25 cellular contexts compared by ENCODE assay signal in genomic region chr6:5898563-5898962, GRCh38.
DNase-seq lines count a peak whose midpoint lies in the region; ATAC-seq and TF ChIP-seq lines count a peak whose summit lies in the region.
"Had no signal": no experiment of that assay in that cellular context is flagged by ENCODE, and none has a peak within 500 bp of the region (broad histone marks: within the 10 kb centered on the region; RNA-seq: fewer than 3 reads in every experiment).

No MANE protein-coding gene starts in this region.

- POLR2A ChIA-PET in HEK293 (lab: Yijun Ruan, JAX), result no interaction called here

- H3K9me3 ChIP-seq in HEK293 (ENCODE audit: control insufficient read depth, insufficient read depth, low read depth, low read length) (no peaks in the 10 kb centered on the region), WERI-Rb-1 (ENCODE audit: severe bottlenecking) (no peaks in the 10 kb centered on the region)
- H3K9me3 ChIP-seq: adrenal gland, psoas muscle had no signal

- H3K4ac ChIP-seq in mesendoderm (ENCODE audit: low read depth, low read length), result no peak overlapping the region

- no peak overlapping the region for H3K56ac ChIP-seq in mesendoderm (ENCODE audit: low read length)

- H4K5ac ChIP-seq in mesendoderm (ENCODE audit: low read length), result no peak overlapping the region

- H3K4me3 Mint-ChIP-seq in activated naive CD4-positive, alpha-beta T cell treated with anti-CD3 and anti-CD28 coated beads for 36 hours, result no peak overlapping the region
- H3K4me3 Mint-ChIP-seq: activated CD8-positive, alpha-beta T cell treated with anti-CD3 and anti-CD28 coated beads for 36 hours; brain; CD4-positive, alpha-beta T cell; type B pancreatic cell had no signal

- no peak overlapping the region for H2BK120ac ChIP-seq in mesendoderm (ENCODE audit: low read depth, low read length)

- H3K36me3 ChIP-seq in HEK293 (ENCODE audit: control insufficient read depth in 2 of 2, insufficient read depth in 1 of 2, low read length in 2 of 2) (no peaks in the 10 kb centered on the region), WERI-Rb-1 (no peaks in the 10 kb centered on the region), mesendoderm (ENCODE audit: control insufficient read depth, insufficient read depth, low read length) (no peaks in the 10 kb centered on the region)
- H3K36me3 ChIP-seq: adrenal gland had no signal

- H3K18ac ChIP-seq in mesendoderm (ENCODE audit: low read length), result no peak overlapping the region

- H3K4me1 ChIP-seq in HEK293 (ENCODE audit: control insufficient read depth, insufficient read depth, low read length), result no peaks in the 10 kb centered on the region
- H3K4me1 ChIP-seq in mesendoderm (ENCODE audit: control insufficient read depth, low read depth, low read length), result no peaks in the 10 kb centered on the region
- H3K4me1 ChIP-seq: adrenal gland, psoas muscle had no signal

- H3K23ac ChIP-seq in mesendoderm (ENCODE audit: low read length), result no peak overlapping the region

- H3K9ac ChIP-seq in mesendoderm (ENCODE audit: low read length), result no peak overlapping the region

- WGBS in mesendoderm (ENCODE audit: extremely low coverage, insufficient coverage, low lambda C conversion rate), result no CpG with 5 or more reads among the region's 8 CpGs

- no peak overlapping the region for H2AK5ac ChIP-seq in mesendoderm (ENCODE audit: low read length)

- H3K4me2 ChIP-seq in mesendoderm (ENCODE audit: low read length), result no peak overlapping the region

- ATAC-seq in GM18519 (IDR thresholded peaks at IDR 0.05; ENCODE audit: low FRiP score, unreplicated experiment), result no peak
- ATAC-seq in HG03378 (IDR thresholded peaks at IDR 0.05; ENCODE audit: unreplicated experiment), result no peak
- ATAC-seq: activated CD4-positive, CD25-positive, alpha-beta regulatory T cell treated with anti-CD3 and anti-CD28 coated beads, Interleukin-2, amount 50 U/mL, for 24 hours; activated CD8-positive, alpha-beta T cell treated with anti-CD3 and anti-CD28 coated beads for 36 hours; left colon; psoas muscle had no signal

- no peak overlapping the region for H2BK15ac ChIP-seq in mesendoderm (replicated peaks; ENCODE audit: low read depth)

- TF ChIP-seq CTCF in HEK293 (tag by site-specific recombination; IDR thresholded peaks at IDR 0.05) (no peak), WERI-Rb-1 (IDR thresholded peaks at IDR 0.05; ENCODE audit: low read depth, low read length) (peak; percentile 80)

- no peak overlapping the region for H3K27ac Mint-ChIP-seq in activated naive CD4-positive, alpha-beta T cell treated with anti-CD3 and anti-CD28 coated beads for 36 hours
- H3K27ac Mint-ChIP-seq: activated CD8-positive, alpha-beta T cell treated with anti-CD3 and anti-CD28 coated beads for 36 hours; brain; CD4-positive, alpha-beta T cell; type B pancreatic cell had no signal

- no peaks in the 10 kb centered on the region for H3K79me1 ChIP-seq in mesendoderm (ENCODE audit: low read length)

- peak; percentile 17 for DNase-seq in DMS53 (lab: John Stamatoyannopoulos, UW)
- no peak for DNase-seq in DMS53 treated with DMSO at 0.1 percent for 48 hours (lab: John Stamatoyannopoulos, UW; ENCODE audit: unreplicated experiment)
- DNase-seq in WERI-Rb-1, result peak; percentile 55
- DNase-seq in mesendoderm, result peak; percentile 58
- DNase-seq in activated naive CD4-positive, alpha-beta T cell treated with anti-CD3 and anti-CD28 coated beads for 36 hours, result no peak
- DNase-seq: activated CD8-positive, alpha-beta T cell treated with anti-CD3 and anti-CD28 coated beads for 36 hours; activated effector memory CD4-positive, alpha-beta T cell treated with Interleukin-2 at 50 U/mL for 16 hours; activated T-cell treated with anti-CD3 and anti-CD28 coated beads for 4 hours; adrenal gland; CD4-positive, alpha-beta T cell; erythroblast; GF-D8; left colon; NCI-H2107; NCI-H446; psoas muscle; SHP77 treated with DMSO at 0.1 percent for 48 hours; stimulated activated CD8-positive, alpha-beta memory T cell treated with anti-CD3 and anti-CD28 coated beads, Interleukin-4, amount 100 ng/mL, for 48 hours had no signal

- no peak overlapping the region for H2BK5ac ChIP-seq in mesendoderm (ENCODE audit: low read length)

- H3K27me3 Mint-ChIP-seq in activated naive CD4-positive, alpha-beta T cell treated with anti-CD3 and anti-CD28 coated beads for 36 hours (ENCODE audit: low read depth), result no peaks in the 10 kb centered on the region
- H3K27me3 Mint-ChIP-seq: activated CD8-positive, alpha-beta T cell treated with anti-CD3 and anti-CD28 coated beads for 36 hours; brain; CD4-positive, alpha-beta T cell; type B pancreatic cell had no signal

- no peaks in the 10 kb centered on the region for H3K4me1 Mint-ChIP-seq in activated naive CD4-positive, alpha-beta T cell treated with anti-CD3 and anti-CD28 coated beads for 36 hours (ENCODE audit: low read depth)

- H3K27me3 ChIP-seq in WERI-Rb-1 (ENCODE audit: insufficient read depth, low read depth, severe bottlenecking), result no peaks in the 10 kb centered on the region
- H3K27me3 ChIP-seq in mesendoderm (ENCODE audit: insufficient read depth, low read length, poor library complexity), result peaks cover 1% of the 10 kb centered on the region
- H3K27me3 ChIP-seq: adrenal gland had no signal

- no peak overlapping the region for H3K4me3 ChIP-seq in HEK293 (ENCODE audit: low read depth, low read length)
- no peak overlapping the region for H3K4me3 ChIP-seq in WERI-Rb-1 (ENCODE audit: low read depth, low read length)
- no peak overlapping the region for H3K4me3 ChIP-seq in mesendoderm (ENCODE audit: low read length)
- H3K4me3 ChIP-seq: adrenal gland, psoas muscle had no signal

- H3K9me3 Mint-ChIP-seq in activated naive CD4-positive, alpha-beta T cell treated with anti-CD3 and anti-CD28 coated beads for 36 hours, result no peaks in the 10 kb centered on the region
- H3K9me3 Mint-ChIP-seq: activated CD8-positive, alpha-beta T cell treated with anti-CD3 and anti-CD28 coated beads for 36 hours; CD4-positive, alpha-beta T cell; type B pancreatic cell had no signal

- intact Hi-C loops in activated naive CD4-positive, alpha-beta T cell treated with anti-CD3 and anti-CD28 coated beads for 36 hours (cut with micrococcal nuclease), result no loop called here

- H3K36me3 Mint-ChIP-seq in activated naive CD4-positive, alpha-beta T cell treated with anti-CD3 and anti-CD28 coated beads for 36 hours (ENCODE audit: low read depth), result no peaks in the 10 kb centered on the region
- H3K36me3 Mint-ChIP-seq: brain, type B pancreatic cell had no signal

- no peak overlapping the region for H3K27ac ChIP-seq in HEK293 (ENCODE audit: extremely low read depth, low read depth, low read length)
- H3K27ac ChIP-seq in WERI-Rb-1, result no peak overlapping the region
- no peak overlapping the region for H3K27ac ChIP-seq in mesendoderm (ENCODE audit: low read depth, low read length)
- H3K27ac ChIP-seq: 22Rv1, adrenal gland, psoas muscle had no signal

- no peak overlapping the region for H4K8ac ChIP-seq in mesendoderm (ENCODE audit: low read depth, low read length)

- H3K79me2 ChIP-seq in mesendoderm (ENCODE audit: control insufficient read depth, insufficient read depth, low read length), result no peaks in the 10 kb centered on the region

- CTCF ChIA-PET in HEK293 (lab: Yijun Ruan, JAX), result interaction anchor here (1.0 kb wide), 1 partner anchor 10 kb away, joined by 3 read pairs; no protein-coding TSS in a partner anchor
- CTCF ChIA-PET in activated naive CD4-positive, alpha-beta T cell treated with anti-CD3 and anti-CD28 coated beads for 36 hours (lab: Charles Lee), result no interaction called here

TF ChIP-seq in HEK293, 187 proteins besides CTCF, POLR2A, EP300 and RAD21:
- TF ChIP-seq ZIC2 (tag by site-specific recombination; IDR thresholded peaks at IDR 0.05) (peak; percentile 42; the same call in 1 of the 2 replicates), ZNF10 (tag by site-specific recombination; IDR thresholded peaks at IDR 0.05) (no peak)

Comparison
In these comparisons a context has a peak if more than half of its experiments do, and no peak if none do; other contexts are left out.
1. DNase-seq: peak in DMS53 (single experiment), WERI-Rb-1 (single experiment) and mesendoderm (single experiment); none in DMS53 treated with DMSO at 0.1 percent for 48 hours (single experiment) and activated naive CD4-positive, alpha-beta T cell treated with anti-CD3 and anti-CD28 coated beads for 36 hours (single experiment).